5 cellular contexts compared by ENCODE assay signal in genomic region chr13:82214341-82214740, GRCh38.
"Had no signal": no experiment of that assay in that cellular context is flagged by ENCODE, and none has a peak within 500 bp of the region (broad histone marks: within the 10 kb centered on the region; RNA-seq: fewer than 3 reads in every experiment).

No MANE protein-coding gene starts in this region.

- H3K4me3 ChIP-seq: K562 had no signal

- DNase-seq: IMR-90, KBM-7, KG1 had no signal

- H3K27ac ChIP-seq: HL-60 had no signal
